Comparison of ENCODE assay signal across 20 cellular contexts in genomic region chr15:39657181-39657580, GRCh38.
DNase-seq lines count a peak whose midpoint lies in the region; ATAC-seq and TF ChIP-seq lines count a peak whose summit lies in the region.
"Had no signal": no experiment of that assay in that cellular context is flagged by ENCODE, and none has a peak within 500 bp of the region (broad histone marks: within the 10 kb centered on the region; RNA-seq: fewer than 3 reads in every experiment).

No MANE protein-coding gene starts in this region.

- no peak overlapping the region for H4K12ac ChIP-seq in trophoblast cell (ENCODE audit: low read depth, low read length)

- H3K36me3 Mint-ChIP-seq in chondrocyte (ENCODE audit: low read depth) (peaks cover 1% of the 10 kb centered on the region), natural killer cell (no peaks in the 10 kb centered on the region)

- no peak overlapping the region for H3K4me2 ChIP-seq in trophoblast cell (ENCODE audit: low read length)

- peak overlapping the region; percentile 83 for H2AFZ ChIP-seq in trophoblast cell (ENCODE audit: insufficient read depth, low read length, poor library complexity)

- peak overlapping the region; percentile 9 for H2BK5ac ChIP-seq in trophoblast cell (ENCODE audit: low read depth, low read length, poor library complexity)

- H3K9me3 ChIP-seq in trophoblast cell (ENCODE audit: insufficient read depth, low read depth, low read length), result no peaks in the 10 kb centered on the region

- peak overlapping the region; percentile 98 for H2AK5ac ChIP-seq in trophoblast cell (ENCODE audit: low read length)

- H3K79me2 ChIP-seq in trophoblast cell (ENCODE audit: control insufficient read depth, insufficient read depth, low read length, poor library complexity), result no peaks in the 10 kb centered on the region

- no peak overlapping the region for H3K23ac ChIP-seq in trophoblast cell (ENCODE audit: low read length)

- H3K4me1 Mint-ChIP-seq in chondrocyte (ENCODE audit: low read depth) (peaks cover 30% of the 10 kb centered on the region), natural killer cell (peaks cover 4 to 10% of the 10 kb centered on the region in 2 donors)
- H3K4me1 Mint-ChIP-seq: CD8-positive, alpha-beta memory T cell had no signal

- H3K9me3 Mint-ChIP-seq in chondrocyte (ENCODE audit: low read depth) (peaks cover 5% of the 10 kb centered on the region), natural killer cell (no peaks in the 10 kb centered on the region)
- H3K9me3 Mint-ChIP-seq: CD8-positive, alpha-beta memory T cell had no signal

- H4K91ac ChIP-seq in trophoblast cell (ENCODE audit: low read depth, low read length), result peak overlapping the region; percentile 90

- H3K4me3 ChIP-seq in fibroblast of pulmonary artery (replicated peaks; ENCODE audit: low read depth, low read length) (no peak overlapping the region), trophoblast cell (ENCODE audit: low read depth, low read length) (no peak overlapping the region)
- H3K4me3 ChIP-seq: SK-N-MC had no signal

- H3K79me1 ChIP-seq in trophoblast cell (ENCODE audit: low read length), result peaks cover 7% of the 10 kb centered on the region

- peak overlapping the region; percentile 96 for H2BK120ac ChIP-seq in trophoblast cell (ENCODE audit: insufficient read depth, low read length, poor library complexity)

- TF ChIP-seq CTCF in chondrocyte (IDR thresholded peaks at IDR 0.05) (no peak), fibroblast of pulmonary artery (IDR thresholded peaks at IDR 0.05; ENCODE audit: low read length, missing control alignments) (no peak), natural killer cell (IDR thresholded peaks at IDR 0.05) (no peak)

- H3K27ac Mint-ChIP-seq in chondrocyte (ENCODE audit: unreplicated experiment), result peak overlapping the region; percentile 76
- H3K27ac Mint-ChIP-seq in natural killer cell, result no peak overlapping the region
- H3K27ac Mint-ChIP-seq: CD8-positive, alpha-beta memory T cell had no signal

- H3K4ac ChIP-seq in trophoblast cell (ENCODE audit: low read depth, low read length), result peak overlapping the region; percentile 10

- H3K9ac ChIP-seq in trophoblast cell (ENCODE audit: low read length), result no peak overlapping the region

- intact Hi-C loops in natural killer cell (cut with micrococcal nuclease), result no loop called here

- peak overlapping the region; percentile 74 for H3K14ac ChIP-seq in trophoblast cell (ENCODE audit: low read length)

- H3K27ac ChIP-seq in trophoblast cell (ENCODE audit: low read depth, low read length), result no peak overlapping the region
- H3K27ac ChIP-seq: SK-N-MC had no signal

- DNase-seq in HS-27A (ENCODE audit: low read depth) (peak; percentile 23), chondrocyte (ENCODE audit: low spot score) (no peak), fibroblast of pulmonary artery (ENCODE audit: low read depth) (peak; percentile 12), trophoblast cell (no peak), NCI-H345 (lab: John Stamatoyannopoulos, UW) (no peak), natural killer cell (no peak)
- no peak for DNase-seq in stimulated activated CD4-positive, alpha-beta T cell treated with anti-CD3 and anti-CD28 coated beads, Interleukin-12 subunit alpha, Interleukin-12 subunit beta, amount 100 ng/mL, for 4 hours
- DNase-seq: CD8-positive, alpha-beta memory T cell; DMS79; GOT3; KG1; NCI-H1048; NCI-H1694; NCI-H2107; NCI-H2227 treated with DMSO at 0.1 percent for 48 hours; NCI-H524 treated with DMSO at 0.1 percent for 48 hours had no signal

- peak overlapping the region; percentile 92 for H2BK12ac ChIP-seq in trophoblast cell (ENCODE audit: low read length)

- ATAC-seq in natural killer cell, result no peak
- no peak for ATAC-seq in HG03025 (IDR thresholded peaks at IDR 0.05; ENCODE audit: low FRiP score, unreplicated experiment)
- ATAC-seq: Panc1, Right ventricle myocardium inferior had no signal

- H3K18ac ChIP-seq in trophoblast cell (ENCODE audit: low read length), result peak overlapping the region; percentile 59

- H4K8ac ChIP-seq in trophoblast cell (ENCODE audit: low read depth, low read length), result peak overlapping the region; percentile 28

- H3K27me3 Mint-ChIP-seq in chondrocyte (ENCODE audit: low read depth) (no peaks in the 10 kb centered on the region), natural killer cell (ENCODE audit: low read depth in 2 of 2) (no peaks in the 10 kb centered on the region)

- H3K4me1 ChIP-seq in trophoblast cell (ENCODE audit: control insufficient read depth in 1 of 2, insufficient read depth in 2 of 2, low read length in 2 of 2), result peaks cover 0 to 2% of the 10 kb centered on the region in 2 experiments

- no peaks in the 10 kb centered on the region for H3K27me3 ChIP-seq in trophoblast cell (ENCODE audit: insufficient read depth, low read length)

- no peak overlapping the region for H3K4me3 Mint-ChIP-seq in chondrocyte (ENCODE audit: unreplicated experiment)
- H3K4me3 Mint-ChIP-seq in natural killer cell, result no peak overlapping the region
- H3K4me3 Mint-ChIP-seq: CD8-positive, alpha-beta memory T cell had no signal

- H3K36me3 ChIP-seq in trophoblast cell (ENCODE audit: control insufficient read depth in 1 of 2, insufficient read depth in 2 of 2, low read length in 2 of 2), result no peaks in the 10 kb centered on the region

- no CpG with 5 or more reads among the region's 1 CpG for WGBS in trophoblast cell (ENCODE audit: extremely low coverage, insufficient coverage, insufficient read length)

Comparison
In these comparisons a context has a peak if more than half of its experiments do, and no peak if none do; other contexts are left out.
1. DNase-seq: peak in HS-27A (single experiment) and fibroblast of pulmonary artery (single experiment); none in chondrocyte (single experiment), trophoblast cell (0 of 2), NCI-H345 (single experiment), natural killer cell (single experiment) and stimulated activated CD4-positive, alpha-beta T cell treated with anti-CD3 and anti-CD28 coated beads, Interleukin-12 subunit alpha, Interleukin-12 subunit beta, amount 100 ng/mL, for 4 hours (single experiment).